In the genomic region with DNA sequence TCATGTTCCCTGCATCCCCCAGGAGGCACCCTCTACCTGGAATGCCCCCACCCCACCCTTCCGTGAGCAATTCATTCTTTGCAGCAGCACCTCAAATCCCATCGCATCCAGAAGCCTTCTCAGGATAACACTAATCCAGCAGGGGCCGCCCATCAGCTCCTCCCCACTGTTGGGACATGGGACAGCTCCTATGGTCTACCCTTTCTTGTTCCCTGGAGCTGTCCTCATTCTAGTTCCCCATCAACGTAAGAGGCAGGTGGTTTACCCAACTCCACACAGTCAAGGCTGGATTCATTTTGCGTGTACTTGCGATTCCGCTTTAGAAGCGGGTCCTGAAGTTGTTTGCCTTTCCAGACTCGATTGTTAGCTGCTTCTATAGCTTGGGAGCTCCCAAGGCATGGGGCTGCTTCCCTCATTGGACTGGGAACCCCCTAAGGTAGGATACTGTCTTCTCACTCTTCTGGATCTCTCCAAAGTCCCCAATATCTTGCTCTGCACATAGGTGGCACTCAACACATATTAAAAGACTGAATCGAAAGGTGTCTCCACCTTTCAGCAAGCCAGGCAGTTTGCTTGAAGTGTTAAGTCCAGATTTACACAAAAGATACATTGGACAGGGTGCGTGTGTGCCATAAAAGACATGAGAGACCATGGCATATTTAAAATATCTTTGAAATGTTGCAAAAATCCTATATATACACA, we compare ENCODE assay signal across 8 cellular contexts. TPM values are rescaled to one million over a fixed set of nuclear protein-coding genes. Genes with fewer than 3 reads are reported as not detected.
DNase-seq lines count a peak whose midpoint lies in the region; ATAC-seq and TF ChIP-seq lines count a peak whose summit lies in the region.

No MANE protein-coding gene starts in this region.

- H3K4me3 ChIP-seq in Jurkat, Clone E6-1 (ENCODE audit: low read length) = no peak overlapping the region

- no peak overlapping the region for H3K27ac Mint-ChIP-seq in activated naive CD8-positive, alpha-beta T cell treated with anti-CD3 and anti-CD28 coated beads for 36 hours
- H3K27ac Mint-ChIP-seq in naive thymus-derived CD8-positive, alpha-beta T cell = peak overlapping the region in 1 of 10 donors; percentile 41

- H3K36me3 Mint-ChIP-seq in activated naive CD8-positive, alpha-beta T cell treated with anti-CD3 and anti-CD28 coated beads for 36 hours = no peaks in the 10 kb centered on the region
- H3K36me3 Mint-ChIP-seq in naive thymus-derived CD8-positive, alpha-beta T cell = no peaks in the 10 kb centered on the region

- POLR2A ChIA-PET in naive thymus-derived CD8-positive, alpha-beta T cell (lab: Charles Lee) = no interaction called here
- POLR2A ChIA-PET in HEK293T (lab: Yijun Ruan, JAX) = interaction anchor here (0.9 kb wide), 1 partner anchor 17 kb away, joined by 3 read pairs; no protein-coding TSS in a partner anchor

- peak overlapping the region; percentile 70 for H3K4me3 Mint-ChIP-seq in activated naive CD8-positive, alpha-beta T cell treated with anti-CD3 and anti-CD28 coated beads for 36 hours
- H3K4me3 Mint-ChIP-seq in naive thymus-derived CD8-positive, alpha-beta T cell = peak overlapping the region; percentile 12 to 75 (median 68)

- peaks cover 23% of the 10 kb centered on the region for H3K27me3 Mint-ChIP-seq in activated naive CD8-positive, alpha-beta T cell treated with anti-CD3 and anti-CD28 coated beads for 36 hours
- H3K27me3 Mint-ChIP-seq in naive thymus-derived CD8-positive, alpha-beta T cell = peaks cover 0 to 20% (median 2%) of the 10 kb centered on the region in 5 donors

- no peaks in the 10 kb centered on the region for H3K9me3 Mint-ChIP-seq in activated naive CD8-positive, alpha-beta T cell treated with anti-CD3 and anti-CD28 coated beads for 36 hours
- no peaks in the 10 kb centered on the region for H3K9me3 Mint-ChIP-seq in naive thymus-derived CD8-positive, alpha-beta T cell

- DNase-seq in NCI-H1417 (lab: John Stamatoyannopoulos, UW) = peak in 2 of 3 experiments; percentile 20 to 46
- DNase-seq in NCI-H1417 treated with DMSO at 0.1 percent for 48 hours (lab: John Stamatoyannopoulos, UW) = no peak
- DNase-seq in Jurkat, Clone E6-1 (ENCODE audit: low read depth, low spot score) = peak; percentile 37
- no peak for DNase-seq in activated naive CD8-positive, alpha-beta T cell treated with anti-CD3 and anti-CD28 coated beads for 36 hours
- DNase-seq in naive thymus-derived CD8-positive, alpha-beta T cell = peak in 2 of 10 donors; percentile 28 to 33
- DNase-seq in pons (ENCODE audit: low spot score) = no peak
- DNase-seq in HEK293T (ENCODE audit: extremely low spot score) = no peak
- no peak for DNase-seq in RKO (ENCODE audit: low spot score)

- ATAC-seq in naive thymus-derived CD8-positive, alpha-beta T cell = peak; percentile 45 to 66

- no peaks in the 10 kb centered on the region for H3K4me1 Mint-ChIP-seq in activated naive CD8-positive, alpha-beta T cell treated with anti-CD3 and anti-CD28 coated beads for 36 hours
- H3K4me1 Mint-ChIP-seq in naive thymus-derived CD8-positive, alpha-beta T cell = peaks cover 0 to 19% (median 10%) of the 10 kb centered on the region in 4 donors

- CTCF ChIA-PET in HEK293T (lab: Yijun Ruan, JAX) = interaction anchor here (1.3 kb wide), 1 partner anchor 71 kb away, joined by 5 read pairs; no protein-coding TSS in a partner anchor

TF ChIP-seq in HEK293T, 16 proteins besides CTCF, POLR2A, EP300 and RAD21:
- TF ChIP-seq HDGF (IDR thresholded peaks at IDR 0.05; ENCODE audit: borderline replicate concordance) (no peak), FOXA1 (IDR thresholded peaks at IDR 0.05) (no peak), CTBP1 (IDR thresholded peaks at IDR 0.05; ENCODE audit: borderline replicate concordance) (no peak), NFRKB (IDR thresholded peaks at IDR 0.05) (no peak), ZNF384 (IDR thresholded peaks at IDR 0.05) (no peak)

RNA-seq across cellular contexts. Expression of a gene that starts 0.9 kb away (rescaled TPM):
- 0.98 TPM for polyA plus RNA-seq in Jurkat, Clone E6-1 (2012; ENCODE audit: insufficient read depth, insufficient read length)
- total RNA-seq in activated naive CD8-positive, alpha-beta T cell treated with anti-CD3 and anti-CD28 coated beads for 36 hours = 1 to 10 TPM; 2.4 to 2.6 TPM
- total RNA-seq in naive thymus-derived CD8-positive, alpha-beta T cell = not detected
- not detected for polyA plus RNA-seq in naive thymus-derived CD8-positive, alpha-beta T cell

Comparison
In these comparisons a context has a peak if more than half of its experiments do, and no peak if none do; other contexts are left out.
1. DNase-seq: peak in NCI-H1417 (2 of 3) and Jurkat, Clone E6-1 (single experiment); none in NCI-H1417 treated with DMSO at 0.1 percent for 48 hours (single experiment), activated naive CD8-positive, alpha-beta T cell treated with anti-CD3 and anti-CD28 coated beads for 36 hours (single experiment), pons (single experiment), HEK293T (single experiment) and RKO (single experiment).